In the genomic region with DNA sequence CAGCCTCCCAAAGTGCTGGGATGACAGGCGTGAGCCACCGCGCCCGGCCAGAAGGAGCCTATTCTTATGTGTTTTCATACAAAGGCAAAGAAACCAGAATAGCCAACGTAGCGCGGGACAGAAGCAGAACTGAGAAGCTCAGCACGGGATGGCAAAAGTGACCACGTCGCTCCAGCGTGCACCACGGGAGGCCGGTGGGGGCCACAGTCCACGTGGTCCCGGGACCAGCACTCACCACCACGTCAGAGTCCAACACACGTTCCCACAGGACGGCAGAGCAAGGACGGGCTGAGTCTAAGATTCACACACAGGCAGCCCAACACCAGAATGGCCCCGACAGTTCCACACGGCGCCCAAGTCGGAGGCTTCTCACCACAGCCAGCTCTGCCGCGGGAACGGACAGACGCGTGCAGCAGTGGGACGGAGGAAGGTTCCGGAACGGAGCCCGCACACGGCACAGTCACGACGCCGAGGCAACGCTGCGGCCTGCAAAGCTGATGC, we compare ENCODE assay signal across 18 cellular contexts.
"Had no signal": no experiment of that assay in that cellular context is flagged by ENCODE, and none has a peak within 500 bp of the region (broad histone marks: within the 10 kb centered on the region; RNA-seq: fewer than 3 reads in every experiment).

No MANE protein-coding gene starts in this region.

- H3K27me3 Mint-ChIP-seq: naive thymus-derived CD8-positive, alpha-beta T cell had no signal

- H3K4me3 ChIP-seq: tibial artery had no signal

- H3K4me1 ChIP-seq: tibial artery had no signal

- H3K27ac ChIP-seq: tibial artery, WERI-Rb-1 had no signal

- H3K9me3 Mint-ChIP-seq: naive thymus-derived CD8-positive, alpha-beta T cell had no signal

- H3K9me3 ChIP-seq: tibial artery had no signal

- H3K4me3 Mint-ChIP-seq: naive thymus-derived CD8-positive, alpha-beta T cell had no signal

- ATAC-seq: left lobe of liver; naive thymus-derived CD8-positive, alpha-beta T cell; stimulated activated naive CD8-positive, alpha-beta T cell treated with anti-CD3 and anti-CD28 coated beads, Interleukin-15, Interleukin-2, amounts not matched to agents 100 U/mL and 50 U/mL, for 24 hours had no signal

- DNase-seq: activated CD4-positive, alpha-beta T cell treated with anti-CD3 and anti-CD28 coated beads for 1 hour; activated CD8-positive, alpha-beta memory T cell treated with anti-CD3 and anti-CD28 coated beads for 24 hours; activated CD8-positive, alpha-beta memory T cell treated with anti-CD3 and anti-CD28 coated beads, Interleukin-2, amount 50 U/mL, for 48 hours; activated effector memory CD4-positive, alpha-beta T cell treated with Interleukin-2 at 50 U/mL for 16 hours; activated naive CD4-positive, alpha-beta T cell treated with anti-CD3 and anti-CD28 coated beads, Interleukin-2, amount 50 U/mL, for 16 hours; activated T-cell treated with anti-CD3 and anti-CD28 coated beads, Interleukin-2, amount 50 U/mL, for 48 hours; dermis blood vessel endothelial cell; effector memory CD4-positive, alpha-beta T cell; hippocampal formation; islet precursor cell; mesendoderm; naive thymus-derived CD8-positive, alpha-beta T cell; retina; stimulated activated naive CD8-positive, alpha-beta T cell treated with anti-CD3 and anti-CD28 coated beads, Interleukin-15, Interleukin-2, amounts not matched to agents 100 U/mL and 50 U/mL, for 24 hours; substantia nigra; tibial artery; WERI-Rb-1 had no signal
